1 cellular context compared by ENCODE assay signal in genomic region chr6:43308101-43308989, GRCh38.
TF ChIP-seq lines count a peak whose summit lies in the region.

TSS of gene CRIP3 (minus strand) at chr6:43308826. CDS start at chr6:43308792, 34 bp downstream.

TF ChIP-seq in HEK293, 187 proteins besides CTCF, POLR2A, EP300 and RAD21 (continued from another document and continues in another):
- peak; percentile 90 for TF ChIP-seq ZBTB6 (tag by site-specific recombination; IDR thresholded peaks at IDR 0.05)
- TF ChIP-seq ZNF404 (tag by site-specific recombination; IDR thresholded peaks at IDR 0.05): no peak
- TF ChIP-seq ZNF114 (tag by site-specific recombination; IDR thresholded peaks at IDR 0.05): no peak
- TF ChIP-seq ZNF121 (tag by site-specific recombination; IDR thresholded peaks at IDR 0.05): no peak
- TF ChIP-seq ZNF76 (tag by site-specific recombination; IDR thresholded peaks at IDR 0.05; ENCODE audit: borderline replicate concordance, low read depth): no peak
- no peak for TF ChIP-seq ZNF830 (tag by site-specific recombination; IDR thresholded peaks at IDR 0.05; ENCODE audit: low read depth)
- TF ChIP-seq, protein P1, sequence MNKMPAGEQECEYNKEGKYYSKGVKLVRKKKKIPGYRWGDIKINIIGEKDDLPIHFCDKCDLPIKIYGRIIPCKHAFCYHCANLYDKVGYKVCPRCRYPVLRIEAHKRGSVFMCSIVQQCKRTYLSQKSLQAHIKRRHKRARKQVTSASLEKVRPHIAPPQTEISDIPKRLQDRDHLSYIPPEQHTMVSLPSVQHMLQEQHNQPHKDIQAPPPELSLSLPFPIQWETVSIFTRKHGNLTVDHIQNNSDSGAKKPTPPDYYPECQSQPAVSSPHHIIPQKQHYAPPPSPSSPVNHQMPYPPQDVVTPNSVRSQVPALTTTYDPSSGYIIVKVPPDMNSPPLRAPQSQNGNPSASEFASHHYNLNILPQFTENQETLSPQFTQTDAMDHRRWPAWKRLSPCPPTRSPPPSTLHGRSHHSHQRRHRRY (tag by site-specific recombination; IDR thresholded peaks at IDR 0.05): no peak
- no peak for TF ChIP-seq ZNF580 (tag by site-specific recombination; IDR thresholded peaks at IDR 0.05)
- no peak for TF ChIP-seq ZNF548 (tag by site-specific recombination; IDR thresholded peaks at IDR 0.05)
- TF ChIP-seq PATZ1 (tag by site-specific recombination; IDR thresholded peaks at IDR 0.05): peak; percentile 33
- no peak for TF ChIP-seq ZNF792 (tag by site-specific recombination; IDR thresholded peaks at IDR 0.05)
- TF ChIP-seq ZNF133 (tag by site-specific recombination; IDR thresholded peaks at IDR 0.05): no peak
- no peak for TF ChIP-seq ZBTB49 (tag by site-specific recombination; IDR thresholded peaks at IDR 0.05; ENCODE audit: low read depth)
- TF ChIP-seq GLIS2 (tag by site-specific recombination; IDR thresholded peaks at IDR 0.05): peak; percentile 46; the same call in 1 of the 2 replicates
- 0 out of 2 replicates have a peak, but pooled peaks have one; percentile 59 for TF ChIP-seq KLF16 (tag by site-specific recombination; IDR thresholded peaks at IDR 0.05)
- TF ChIP-seq YY2 (tag by site-specific recombination; IDR thresholded peaks at IDR 0.05): no peak
- TF ChIP-seq ZNF157 (tag by site-specific recombination; IDR thresholded peaks at IDR 0.05): no peak
- no peak for TF ChIP-seq ZNF747 (tag by site-specific recombination; IDR thresholded peaks at IDR 0.05)
- TF ChIP-seq PRDM1 (tag by site-specific recombination; IDR thresholded peaks at IDR 0.05): no peak
- peak; percentile 71 for TF ChIP-seq ZBTB17 (tag by site-specific recombination; IDR thresholded peaks at IDR 0.05)
- TF ChIP-seq ZBTB11 (tag by site-specific recombination; conservative IDR thresholded peaks at IDR 0.05; ENCODE audit: low read depth): no peak
- no peak for TF ChIP-seq ZNF777 (tag by site-specific recombination; IDR thresholded peaks at IDR 0.05; ENCODE audit: borderline replicate concordance)
- TF ChIP-seq ZNF214 (tag by site-specific recombination; IDR thresholded peaks at IDR 0.05; ENCODE audit: borderline replicate concordance): no peak
- no peak for TF ChIP-seq GLI4 (tag by site-specific recombination; IDR thresholded peaks at IDR 0.05)
- no peak for TF ChIP-seq ZNF585B (tag by site-specific recombination; IDR thresholded peaks at IDR 0.05)
- TF ChIP-seq ZNF837 (tag by site-specific recombination; IDR thresholded peaks at IDR 0.05): no peak
- TF ChIP-seq ZNF473 (tag by site-specific recombination; IDR thresholded peaks at IDR 0.05): no peak
- no peak for TF ChIP-seq ZNF140 (tag by site-specific recombination; IDR thresholded peaks at IDR 0.05)
- TF ChIP-seq, protein P2, sequence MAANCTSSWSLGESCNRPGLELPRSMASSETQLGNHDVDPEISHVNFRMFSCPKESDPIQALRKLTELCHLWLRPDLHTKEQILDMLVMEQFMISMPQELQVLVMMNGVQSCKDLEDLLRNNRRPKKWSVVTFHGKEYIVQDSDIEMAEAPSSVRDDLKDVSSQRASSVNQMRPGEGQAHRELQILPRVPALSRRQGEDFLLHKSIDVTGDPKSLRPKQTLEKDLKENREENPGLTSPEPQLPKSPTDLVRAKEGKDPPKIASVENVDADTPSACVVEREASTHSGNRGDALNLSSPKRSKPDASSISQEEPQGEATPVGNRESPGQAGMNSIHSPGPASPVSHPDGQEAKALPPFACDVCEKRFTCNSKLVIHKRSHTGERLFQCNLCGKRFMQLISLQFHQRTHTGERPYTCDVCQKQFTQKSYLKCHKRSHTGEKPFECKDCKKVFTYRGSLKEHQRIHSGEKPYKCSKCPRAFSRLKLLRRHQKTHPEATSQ (tag by site-specific recombination; IDR thresholded peaks at IDR 0.05): no peak
- no peak for TF ChIP-seq ZBTB48 (tag by site-specific recombination; IDR thresholded peaks at IDR 0.05)
- no peak for TF ChIP-seq ZFP41 (tag by site-specific recombination; IDR thresholded peaks at IDR 0.05; ENCODE audit: borderline replicate concordance)
- no peak for TF ChIP-seq ZNF175 (tag by site-specific recombination; IDR thresholded peaks at IDR 0.05)
- TF ChIP-seq KLF10 (tag by site-specific recombination; IDR thresholded peaks at IDR 0.05): no peak
- no peak for TF ChIP-seq ZNF560 (tag by site-specific recombination; IDR thresholded peaks at IDR 0.05; ENCODE audit: borderline replicate concordance)
- no peak for TF ChIP-seq ZNF776 (tag by site-specific recombination; IDR thresholded peaks at IDR 0.05; ENCODE audit: borderline replicate concordance)
- peak; percentile 65; the same call in 1 of the 2 replicates for TF ChIP-seq KLF17 (tag by site-specific recombination; IDR thresholded peaks at IDR 0.05)
- TF ChIP-seq ZFP3 (tag by site-specific recombination; IDR thresholded peaks at IDR 0.05; ENCODE audit: low read depth): no peak
- no peak for TF ChIP-seq ZNF510 (tag by site-specific recombination; IDR thresholded peaks at IDR 0.05; ENCODE audit: insufficient replicate concordance)
- no peak for TF ChIP-seq ZNF514 (tag by site-specific recombination; IDR thresholded peaks at IDR 0.05)
- no peak for TF ChIP-seq ZNF354C (tag by site-specific recombination; IDR thresholded peaks at IDR 0.05; ENCODE audit: borderline replicate concordance, low read depth)
- peak; percentile 90 for TF ChIP-seq ZSCAN23 (tag by site-specific recombination; IDR thresholded peaks at IDR 0.05)
- TF ChIP-seq, protein P3, sequence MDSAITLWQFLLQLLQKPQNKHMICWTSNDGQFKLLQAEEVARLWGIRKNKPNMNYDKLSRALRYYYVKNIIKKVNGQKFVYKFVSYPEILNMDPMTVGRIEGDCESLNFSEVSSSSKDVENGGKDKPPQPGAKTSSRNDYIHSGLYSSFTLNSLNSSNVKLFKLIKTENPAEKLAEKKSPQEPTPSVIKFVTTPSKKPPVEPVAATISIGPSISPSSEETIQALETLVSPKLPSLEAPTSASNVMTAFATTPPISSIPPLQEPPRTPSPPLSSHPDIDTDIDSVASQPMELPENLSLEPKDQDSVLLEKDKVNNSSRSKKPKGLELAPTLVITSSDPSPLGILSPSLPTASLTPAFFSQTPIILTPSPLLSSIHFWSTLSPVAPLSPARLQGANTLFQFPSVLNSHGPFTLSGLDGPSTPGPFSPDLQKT (IDR thresholded peaks at IDR 0.05; ENCODE audit: borderline replicate concordance, low read depth, low read length): no peak
- TF ChIP-seq, protein P4, sequence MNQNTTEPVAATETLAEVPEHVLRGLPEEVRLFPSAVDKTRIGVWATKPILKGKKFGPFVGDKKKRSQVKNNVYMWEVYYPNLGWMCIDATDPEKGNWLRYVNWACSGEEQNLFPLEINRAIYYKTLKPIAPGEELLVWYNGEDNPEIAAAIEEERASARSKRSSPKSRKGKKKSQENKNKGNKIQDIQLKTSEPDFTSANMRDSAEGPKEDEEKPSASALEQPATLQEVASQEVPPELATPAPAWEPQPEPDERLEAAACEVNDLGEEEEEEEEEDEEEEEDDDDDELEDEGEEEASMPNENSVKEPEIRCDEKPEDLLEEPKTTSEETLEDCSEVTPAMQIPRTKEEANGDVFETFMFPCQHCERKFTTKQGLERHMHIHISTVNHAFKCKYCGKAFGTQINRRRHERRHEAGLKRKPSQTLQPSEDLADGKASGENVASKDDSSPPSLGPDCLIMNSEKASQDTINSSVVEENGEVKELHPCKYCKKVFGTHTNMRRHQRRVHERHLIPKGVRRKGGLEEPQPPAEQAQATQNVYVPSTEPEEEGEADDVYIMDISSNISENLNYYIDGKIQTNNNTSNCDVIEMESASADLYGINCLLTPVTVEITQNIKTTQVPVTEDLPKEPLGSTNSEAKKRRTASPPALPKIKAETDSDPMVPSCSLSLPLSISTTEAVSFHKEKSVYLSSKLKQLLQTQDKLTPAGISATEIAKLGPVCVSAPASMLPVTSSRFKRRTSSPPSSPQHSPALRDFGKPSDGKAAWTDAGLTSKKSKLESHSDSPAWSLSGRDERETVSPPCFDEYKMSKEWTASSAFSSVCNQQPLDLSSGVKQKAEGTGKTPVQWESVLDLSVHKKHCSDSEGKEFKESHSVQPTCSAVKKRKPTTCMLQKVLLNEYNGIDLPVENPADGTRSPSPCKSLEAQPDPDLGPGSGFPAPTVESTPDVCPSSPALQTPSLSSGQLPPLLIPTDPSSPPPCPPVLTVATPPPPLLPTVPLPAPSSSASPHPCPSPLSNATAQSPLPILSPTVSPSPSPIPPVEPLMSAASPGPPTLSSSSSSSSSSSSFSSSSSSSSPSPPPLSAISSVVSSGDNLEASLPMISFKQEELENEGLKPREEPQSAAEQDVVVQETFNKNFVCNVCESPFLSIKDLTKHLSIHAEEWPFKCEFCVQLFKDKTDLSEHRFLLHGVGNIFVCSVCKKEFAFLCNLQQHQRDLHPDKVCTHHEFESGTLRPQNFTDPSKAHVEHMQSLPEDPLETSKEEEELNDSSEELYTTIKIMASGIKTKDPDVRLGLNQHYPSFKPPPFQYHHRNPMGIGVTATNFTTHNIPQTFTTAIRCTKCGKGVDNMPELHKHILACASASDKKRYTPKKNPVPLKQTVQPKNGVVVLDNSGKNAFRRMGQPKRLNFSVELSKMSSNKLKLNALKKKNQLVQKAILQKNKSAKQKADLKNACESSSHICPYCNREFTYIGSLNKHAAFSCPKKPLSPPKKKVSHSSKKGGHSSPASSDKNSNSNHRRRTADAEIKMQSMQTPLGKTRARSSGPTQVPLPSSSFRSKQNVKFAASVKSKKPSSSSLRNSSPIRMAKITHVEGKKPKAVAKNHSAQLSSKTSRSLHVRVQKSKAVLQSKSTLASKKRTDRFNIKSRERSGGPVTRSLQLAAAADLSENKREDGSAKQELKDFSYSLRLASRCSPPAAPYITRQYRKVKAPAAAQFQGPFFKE (tag by site-specific recombination; IDR thresholded peaks at IDR 0.05; ENCODE audit: borderline replicate concordance): no peak
